ENCODE assay signal across 13 cellular contexts in the genomic region with DNA sequence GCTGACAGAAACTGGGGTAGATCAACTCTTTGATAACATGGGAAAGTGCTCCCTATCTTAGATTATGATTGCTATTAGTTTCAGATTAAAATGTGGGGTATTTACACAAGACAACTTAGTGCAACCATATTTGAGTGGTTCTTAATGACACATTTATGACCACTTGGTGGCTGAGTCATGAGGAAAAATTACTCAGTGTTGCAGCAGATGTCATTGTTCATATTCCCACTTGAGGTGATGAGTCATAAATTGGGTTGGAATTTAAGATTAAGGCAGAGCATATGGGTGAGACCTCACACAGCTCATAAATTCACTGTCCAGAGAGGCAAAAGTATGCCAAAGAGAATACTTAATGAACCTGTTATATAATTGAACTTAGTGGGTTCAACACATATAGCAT.
A peak's percentile ranks its signal among the peaks of the same experiment; 100 is the strongest.
DNase-seq lines count a peak whose midpoint lies in the region; ATAC-seq and TF ChIP-seq lines count a peak whose summit lies in the region.
"Had no signal": no experiment of that assay in that cellular context is flagged by ENCODE, and none has a peak within 500 bp of the region (broad histone marks: within the 10 kb centered on the region; RNA-seq: fewer than 3 reads in every experiment).

No MANE protein-coding gene starts in this region.

- no peaks in the 10 kb centered on the region for H3K9me3 Mint-ChIP-seq in activated naive CD4-positive, alpha-beta T cell treated with anti-CD3 and anti-CD28 coated beads, Interleukin-2, amount 50 U/mL, for 72 hours
- H3K9me3 Mint-ChIP-seq in activated naive CD4-positive, alpha-beta T cell treated with anti-CD3 and anti-CD28 coated beads for 36 hours, result no peaks in the 10 kb centered on the region

- H3K36me3 Mint-ChIP-seq in activated naive CD4-positive, alpha-beta T cell treated with anti-CD3 and anti-CD28 coated beads, Interleukin-2, amount 50 U/mL, for 72 hours, result no peaks in the 10 kb centered on the region
- no peaks in the 10 kb centered on the region for H3K36me3 Mint-ChIP-seq in activated naive CD4-positive, alpha-beta T cell treated with anti-CD3 and anti-CD28 coated beads for 36 hours (ENCODE audit: low read depth)

- H3K27ac ChIP-seq in epithelial cell of prostate (peak overlapping the region; percentile 40), upper lobe of right lung (no peak overlapping the region)
- H3K27ac ChIP-seq: BLaER1 treated with 17β-estradiol and CSF1 and Interleukin-3, amounts not matched to agents 10 nM and 100 nM; coronary artery; suprapubic skin had no signal

- TF ChIP-seq CTCF in upper lobe of right lung (IDR thresholded peaks at IDR 0.05), result no peak

- peak; percentile 66 to 82 for ATAC-seq in activated naive CD4-positive, alpha-beta T cell treated with anti-CD3 and anti-CD28 coated beads, Interleukin-2, amount 50 U/mL, for 72 hours
- peak; percentile 39 for ATAC-seq in upper lobe of right lung

- no peaks in the 10 kb centered on the region for H3K27me3 ChIP-seq in upper lobe of right lung
- H3K27me3 ChIP-seq: BLaER1 treated with 17β-estradiol and CSF1 and Interleukin-3, amounts not matched to agents 10 nM and 100 nM; suprapubic skin had no signal

- intact Hi-C loops in activated naive CD4-positive, alpha-beta T cell treated with anti-CD3 and anti-CD28 coated beads for 36 hours (cut with micrococcal nuclease), result no loop called here
- intact Hi-C loops in upper lobe of right lung (cut with DNase I), result no loop called here

- no peaks in the 10 kb centered on the region for H3K4me1 ChIP-seq in upper lobe of right lung
- H3K4me1 ChIP-seq: suprapubic skin had no signal

- H3K9me3 ChIP-seq in upper lobe of right lung, result no peaks in the 10 kb centered on the region
- H3K9me3 ChIP-seq: BLaER1 treated with 17β-estradiol and CSF1 and Interleukin-3, amounts not matched to agents 10 nM and 100 nM; suprapubic skin had no signal

- no peak overlapping the region for H3K4me3 Mint-ChIP-seq in activated naive CD4-positive, alpha-beta T cell treated with anti-CD3 and anti-CD28 coated beads for 36 hours

- CTCF ChIA-PET in activated naive CD4-positive, alpha-beta T cell treated with anti-CD3 and anti-CD28 coated beads for 36 hours (lab: Charles Lee), result no interaction called here

- no peak overlapping the region for H3K27ac Mint-ChIP-seq in activated naive CD4-positive, alpha-beta T cell treated with anti-CD3 and anti-CD28 coated beads, Interleukin-2, amount 50 U/mL, for 72 hours
- no peak overlapping the region for H3K27ac Mint-ChIP-seq in activated naive CD4-positive, alpha-beta T cell treated with anti-CD3 and anti-CD28 coated beads for 36 hours

- no peaks in the 10 kb centered on the region for H3K36me3 ChIP-seq in upper lobe of right lung
- H3K36me3 ChIP-seq: BLaER1 treated with 17β-estradiol and CSF1 and Interleukin-3, amounts not matched to agents 10 nM and 100 nM; suprapubic skin had no signal

- DNase-seq in activated naive CD4-positive, alpha-beta T cell treated with anti-CD3 and anti-CD28 coated beads, Interleukin-2, amount 50 U/mL, for 72 hours (ENCODE audit: low spot score in 2 of 2), result no peak
- no peak for DNase-seq in activated naive CD4-positive, alpha-beta T cell treated with anti-CD3 and anti-CD28 coated beads for 36 hours
- DNase-seq in NCI-H446 (lab: John Stamatoyannopoulos, UW) (peak; percentile 59 to 85), epithelial cell of prostate (ENCODE audit: low read depth, low spot score) (peak; percentile 87), upper lobe of right lung (no peak), NCI-H1694 (lab: John Stamatoyannopoulos, UW) (no peak), epidermal melanocyte (ENCODE audit: insufficient read length, low spot score) (no peak), DMS79 (lab: John Stamatoyannopoulos, UW) (no peak)
- DNase-seq: activated CD4-positive, alpha-beta T cell treated with anti-CD3 and anti-CD28 coated beads, Interleukin-2, amount 50 U/mL, for 4 hours; NCI-H526 treated with DMSO at 0.1 percent for 48 hours had no signal

- H3K27me3 Mint-ChIP-seq in activated naive CD4-positive, alpha-beta T cell treated with anti-CD3 and anti-CD28 coated beads for 36 hours (ENCODE audit: low read depth), result peaks cover 19% of the 10 kb centered on the region

- no peak overlapping the region for H3K4me3 ChIP-seq in upper lobe of right lung
- H3K4me3 ChIP-seq: BLaER1 treated with 17β-estradiol and CSF1 and Interleukin-3, amounts not matched to agents 10 nM and 100 nM; coronary artery; suprapubic skin had no signal

- no peaks in the 10 kb centered on the region for H3K4me1 Mint-ChIP-seq in activated naive CD4-positive, alpha-beta T cell treated with anti-CD3 and anti-CD28 coated beads for 36 hours (ENCODE audit: low read depth)

Comparison
In these comparisons a context has a peak if more than half of its experiments do, and no peak if none do; other contexts are left out.
1. DNase-seq: peak in NCI-H446 (2 of 2) and epithelial cell of prostate (single experiment); none in activated naive CD4-positive, alpha-beta T cell treated with anti-CD3 and anti-CD28 coated beads, Interleukin-2, amount 50 U/mL, for 72 hours (0 of 2), activated naive CD4-positive, alpha-beta T cell treated with anti-CD3 and anti-CD28 coated beads for 36 hours (single experiment), upper lobe of right lung (single experiment), NCI-H1694 (single experiment), epidermal melanocyte (single experiment) and DMS79 (single experiment).